Comparison of ENCODE assay signal across 18 cellular contexts in genomic region chr2:134389331-134389835, GRCh38.
DNase-seq lines count a peak whose midpoint lies in the region; FAIRE-seq and TF ChIP-seq lines count a peak whose summit lies in the region.
"Had no signal": no experiment of that assay in that cellular context is flagged by ENCODE, and none has a peak within 500 bp of the region (broad histone marks: within the 10 kb centered on the region; RNA-seq: fewer than 3 reads in every experiment).

No MANE protein-coding gene starts in this region.

- POLR2A ChIA-PET in MCF 10A (lab: Yijun Ruan, JAX) = no interaction called here

- H3K4me1 ChIP-seq in keratinocyte (ENCODE audit: control insufficient read depth, extremely low read depth, insufficient read depth, low read length) (peaks cover 17% of the 10 kb centered on the region), mesendoderm (ENCODE audit: control insufficient read depth, low read depth, low read length) (no peaks in the 10 kb centered on the region)

- no peak overlapping the region for H3K9ac ChIP-seq in keratinocyte (ENCODE audit: control insufficient read depth, extremely low read depth, insufficient read depth, low read length)
- no peak overlapping the region for H3K9ac ChIP-seq in mesendoderm (ENCODE audit: low read length)

- H3K4me2 ChIP-seq in keratinocyte (ENCODE audit: control insufficient read depth, extremely low read depth, insufficient read depth, low read depth, low read length) (no peak overlapping the region), mesendoderm (ENCODE audit: low read length) (no peak overlapping the region)

- intact Hi-C loops in MCF 10A (cut with micrococcal nuclease) = no loop called here

- no peaks in the 10 kb centered on the region for H3K9me1 ChIP-seq in keratinocyte (ENCODE audit: control insufficient read depth, extremely low read depth, insufficient read depth, low read length)

- no peak for TF ChIP-seq CTCF in keratinocyte (optimal IDR thresholded peaks at IDR 0.05 in 1 of 3, IDR thresholded peaks at IDR 0.05 in 1 of 3, conservative IDR thresholded peaks at IDR 0.05 in 1 of 3; ENCODE audit: extremely low read depth in 1 of 3, insufficient read depth in 2 of 3, low read length in 3 of 3)
- no peak for TF ChIP-seq CTCF in MCF 10A (IDR thresholded peaks at IDR 0.05; ENCODE audit: unreplicated experiment)

- H2BK5ac ChIP-seq in mesendoderm (ENCODE audit: low read length) = no peak overlapping the region

- no peak overlapping the region for H3K4ac ChIP-seq in mesendoderm (ENCODE audit: low read depth, low read length)

- no peak overlapping the region for H3K27ac ChIP-seq in keratinocyte (ENCODE audit: control insufficient read depth, insufficient read depth, low read length)
- no peak overlapping the region for H3K27ac ChIP-seq in mesendoderm (ENCODE audit: low read depth, low read length)
- H3K27ac ChIP-seq: C4-2B, SJCRH30 had no signal

- WGBS in mesendoderm (ENCODE audit: extremely low coverage, insufficient coverage, low lambda C conversion rate) = no CpG with 5 or more reads among the region's 1 CpG

- no peaks in the 10 kb centered on the region for H4K20me1 ChIP-seq in keratinocyte (ENCODE audit: control insufficient read depth, extremely low read depth, insufficient read depth, low read length)

- FAIRE-seq in keratinocyte (lab: Jason Lieb, UNC) = peak; percentile 71
- FAIRE-seq in RCC 7860 (lab: Jason Lieb, UNC) = no peak
- FAIRE-seq: H1, K562 had no signal

- H2AFZ ChIP-seq in keratinocyte (ENCODE audit: control insufficient read depth, low read length) = no peak overlapping the region

- no peaks in the 10 kb centered on the region for H3K27me3 Mint-ChIP-seq in MCF 10A (ENCODE audit: insufficient read depth, unreplicated experiment)

- CTCF ChIA-PET in MCF 10A (lab: Yijun Ruan, JAX) = interaction anchor here (0.9 to 5.7 kb wide), 3 partner anchors 9 to 22 kb away, joined by 4 to 25 read pairs (median 24); no protein-coding TSS in a partner anchor

- dilution Hi-C loops in keratinocyte (cut with MboI; ENCODE audit: extremely low pct_ligation_motif_present, low sequenced_read_pairs) = no loop called here

- peaks cover 20% of the 10 kb centered on the region for H3K4me1 Mint-ChIP-seq in MCF 10A (ENCODE audit: insufficient read depth, unreplicated experiment)

- H2BK120ac ChIP-seq in mesendoderm (ENCODE audit: low read depth, low read length) = no peak overlapping the region

- H3K79me2 ChIP-seq in keratinocyte (ENCODE audit: control insufficient read depth, insufficient read depth, low read length) (no peaks in the 10 kb centered on the region), mesendoderm (ENCODE audit: control insufficient read depth, insufficient read depth, low read length) (no peaks in the 10 kb centered on the region)

- no peaks in the 10 kb centered on the region for H3K9me3 Mint-ChIP-seq in MCF 10A (ENCODE audit: unreplicated experiment)

- no peak overlapping the region for H4K5ac ChIP-seq in mesendoderm (ENCODE audit: low read length)

- peak; percentile 91 for DNase-seq in DMS 273 (lab: John Stamatoyannopoulos, UW; ENCODE audit: unreplicated experiment)
- DNase-seq in NCI-H1694 (lab: John Stamatoyannopoulos, UW) = peak; percentile 98
- peak; percentile 94 for DNase-seq in NCI-H524 treated with DMSO at 0.1 percent for 48 hours (lab: John Stamatoyannopoulos, UW)
- DNase-seq in keratinocyte (ENCODE audit: low read depth, low spot score) = no peak
- DNase-seq in mesendoderm = no peak
- no peak for DNase-seq in MCF 10A (ENCODE audit: unreplicated experiment)
- no peak for DNase-seq in RCC 7860 (ENCODE audit: low spot score)
- DNase-seq: DMS53, NCI-H1436, NCI-H2081, NCI-H226, NCI-H748 treated with DMSO at 0.1 percent for 48 hours, PC-3, SJCRH30, SW 1271 had no signal

- H4K8ac ChIP-seq in mesendoderm (ENCODE audit: low read depth, low read length) = no peak overlapping the region

- H3K36me3 ChIP-seq in keratinocyte (ENCODE audit: control insufficient read depth in 2 of 2, extremely low read depth in 1 of 2, insufficient read depth in 2 of 2, low read length in 2 of 2) = peaks cover 0 to 2% of the 10 kb centered on the region in 2 experiments
- no peaks in the 10 kb centered on the region for H3K36me3 ChIP-seq in mesendoderm (ENCODE audit: control insufficient read depth, insufficient read depth, low read length)
- H3K36me3 ChIP-seq: SJCRH30 had no signal

- no peak overlapping the region for H3K4me3 Mint-ChIP-seq in MCF 10A (ENCODE audit: unreplicated experiment)

- H3K18ac ChIP-seq in mesendoderm (ENCODE audit: low read length) = no peak overlapping the region

- H3K23ac ChIP-seq in mesendoderm (ENCODE audit: low read length) = no peak overlapping the region

- H3K27me3 ChIP-seq in keratinocyte (ENCODE audit: control insufficient read depth, extremely low read depth, insufficient read depth, low read length) (no peaks in the 10 kb centered on the region), mesendoderm (ENCODE audit: insufficient read depth, low read length, poor library complexity) (no peaks in the 10 kb centered on the region)
- H3K27me3 ChIP-seq: SJCRH30 had no signal

- H3K56ac ChIP-seq in mesendoderm (ENCODE audit: low read length) = no peak overlapping the region

- no TSS peak for BruUV-seq in MCF 10A (replicated peaks; lab: Mats Ljungman, UMichigan)

- no peak overlapping the region for H2AK5ac ChIP-seq in mesendoderm (ENCODE audit: low read length)

- no peak overlapping the region for H3K27ac Mint-ChIP-seq in MCF 10A (ENCODE audit: low read depth, unreplicated experiment)

- H3K79me1 ChIP-seq in mesendoderm (ENCODE audit: low read length) = no peaks in the 10 kb centered on the region

- no peak overlapping the region for H3K4me3 ChIP-seq in keratinocyte (ENCODE audit: control insufficient read depth in 2 of 3, extremely low read depth in 1 of 3, insufficient read depth in 2 of 3, low read depth in 1 of 3, low read length in 3 of 3)
- no peak overlapping the region for H3K4me3 ChIP-seq in mesendoderm (ENCODE audit: low read length)
- H3K4me3 ChIP-seq: K562, SJCRH30 had no signal

- H3K36me3 Mint-ChIP-seq in MCF 10A (ENCODE audit: insufficient read depth, unreplicated experiment) = peaks cover 7% of the 10 kb centered on the region

- H3K9me3 ChIP-seq in keratinocyte (ENCODE audit: control insufficient read depth, low read depth, low read length) = no peaks in the 10 kb centered on the region
- H3K9me3 ChIP-seq: SJCRH30 had no signal

- no peak overlapping the region for H2BK15ac ChIP-seq in mesendoderm (replicated peaks; ENCODE audit: low read depth)

Comparison
In these comparisons a context has a peak if more than half of its experiments do, and no peak if none do; other contexts are left out.
1. DNase-seq: peak in DMS 273 (single experiment), NCI-H1694 (single experiment) and NCI-H524 treated with DMSO at 0.1 percent for 48 hours (single experiment); none in keratinocyte (single experiment), mesendoderm (single experiment), MCF 10A (single experiment) and RCC 7860 (single experiment).